In genomic region chr22:23858484-23858815, GRCh38 we compare ENCODE assay signal across 8 cellular contexts. TPM values are rescaled to one million over a fixed set of nuclear protein-coding genes. Genes with fewer than 3 reads are reported as not detected.
DNase-seq lines count a peak whose midpoint lies in the region; ATAC-seq, FAIRE-seq and TF ChIP-seq lines count a peak whose summit lies in the region.

No MANE protein-coding gene starts in this region.

- H3K27me3 ChIP-seq in left ventricle myocardium inferior (ENCODE audit: low read depth) = no peaks in the 10 kb centered on the region
- no peaks in the 10 kb centered on the region for H3K27me3 ChIP-seq in mucosa of rectum (ENCODE audit: control insufficient read depth in 2 of 2, insufficient read depth in 2 of 2, low read length in 2 of 2)
- H3K27me3 ChIP-seq in uterus = no peaks in the 10 kb centered on the region

- H3K4me1 ChIP-seq in left ventricle myocardium inferior (peaks cover 31% of the 10 kb centered on the region), mucosa of rectum (ENCODE audit: control insufficient read depth in 2 of 2, insufficient read depth in 2 of 2, low read length in 2 of 2) (peaks cover 8% of the 10 kb centered on the region in 2 donors), uterus (no peaks in the 10 kb centered on the region)

- peak overlapping the region; percentile 85 to 93 for H3K9ac ChIP-seq in mucosa of rectum (ENCODE audit: low read depth in 1 of 2, low read length in 2 of 2)

- intact Hi-C loops in left ventricle myocardium inferior (cut with micrococcal nuclease) = no loop called here
- intact Hi-C loops in Right ventricle myocardium superior (cut with DNase I) = no loop called here
- intact Hi-C loops in uterus (cut with DNase I; ENCODE audit: low total_unique reads) = no loop called here

- no peak for ATAC-seq in Right ventricle myocardium superior (ENCODE audit: poor library complexity)

- peak overlapping the region; percentile 97 for H3K27ac ChIP-seq in left ventricle myocardium inferior (replicated peaks)
- peak overlapping the region in 1 of 2 donors; percentile 92 for H3K27ac ChIP-seq in mucosa of rectum (ENCODE audit: low read depth in 2 of 2, low read length in 2 of 2)
- H3K27ac ChIP-seq in uterus = peak overlapping the region; percentile 83 to 91

- H3K9me3 ChIP-seq in left ventricle myocardium inferior (replicated peaks) (no peaks in the 10 kb centered on the region), mucosa of rectum (ENCODE audit: control insufficient read depth in 2 of 2, low read length in 2 of 2) (no peaks in the 10 kb centered on the region), uterus (no peaks in the 10 kb centered on the region)

- no peak for TF ChIP-seq CTCF in left ventricle myocardium inferior (IDR thresholded peaks at IDR 0.05; ENCODE audit: borderline replicate concordance)
- TF ChIP-seq CTCF in cardiac fibroblast (IDR thresholded peaks at IDR 0.05; ENCODE audit: low read depth, low read length) = no peak
- no peak for TF ChIP-seq CTCF in uterus (IDR thresholded peaks at IDR 0.05)

- FAIRE-seq in frontal cortex (lab: Jason Lieb, UNC) = no peak

- peak overlapping the region; percentile 89 for H3K4me3 ChIP-seq in left ventricle myocardium inferior
- peak overlapping the region; percentile 66 to 73 for H3K4me3 ChIP-seq in cardiac fibroblast (replicated peaks in 1 of 2; ENCODE audit: low read depth in 2 of 2, low read length in 2 of 2)
- H3K4me3 ChIP-seq in mucosa of rectum (ENCODE audit: low read length in 2 of 2) = peak overlapping the region; percentile 81 to 95
- H3K4me3 ChIP-seq in uterus = peak overlapping the region; percentile 48 to 58

- peaks cover 7% of the 10 kb centered on the region for H3K36me3 ChIP-seq in left ventricle myocardium inferior
- H3K36me3 ChIP-seq in mucosa of rectum (ENCODE audit: control insufficient read depth in 2 of 2, insufficient read depth in 2 of 2, low read length in 2 of 2) = no peaks in the 10 kb centered on the region
- no peaks in the 10 kb centered on the region for H3K36me3 ChIP-seq in uterus

- no peak for TF ChIP-seq POLR2A in uterus (IDR thresholded peaks at IDR 0.05)

- DNase-seq in left ventricle myocardium inferior (no peak), Right ventricle myocardium superior (no peak), cardiac fibroblast (ENCODE audit: low read depth in 2 of 2) (no peak), uterus (no peak), DMS114 treated with DMSO at 0.1 percent for 48 hours (lab: John Stamatoyannopoulos, UW; ENCODE audit: unreplicated experiment) (no peak), NCI-H446 treated with DMSO at 0.1 percent for 48 hours (lab: John Stamatoyannopoulos, UW) (no peak), frontal cortex (ENCODE audit: low spot score in 2 of 2) (no peak)

RNA-seq across cellular contexts. Expression of gene SLC2A11, which starts 0.8 kb away (rescaled TPM):
- 22.0 TPM for total RNA-seq in left ventricle myocardium inferior
- total RNA-seq in Right ventricle myocardium superior = 19.8 TPM
- total RNA-seq in uterus = 10 to 100 TPM in 3 of 4 donors, under 1 TPM in 1; under 0.01 to 63.3 (median 15.0) TPM
- total RNA-seq in frontal cortex = 11.4 TPM

RNA-seq across cellular contexts. Expression of gene DERL3, which starts 19.6 kb away (rescaled TPM):
- 2.0 TPM for total RNA-seq in left ventricle myocardium inferior
- 2.8 TPM for total RNA-seq in Right ventricle myocardium superior
- 1 to 10 TPM in 1 of 4 donors, under 1 TPM in 1, not detected in 2; 0.95 to 1.2 TPM for total RNA-seq in uterus
- 0.82 TPM for total RNA-seq in frontal cortex

RNA-seq across cellular contexts. Expression of gene MIF, which starts 35.7 kb away (rescaled TPM):
- total RNA-seq in left ventricle myocardium inferior (242 TPM), Right ventricle myocardium superior (227 TPM), uterus (100 to 1,000 TPM in 2 of 4 donors, 10 to 100 TPM in 2; 77.1 to 189 (median 124) TPM), frontal cortex (128 TPM)
